In the genomic region with DNA sequence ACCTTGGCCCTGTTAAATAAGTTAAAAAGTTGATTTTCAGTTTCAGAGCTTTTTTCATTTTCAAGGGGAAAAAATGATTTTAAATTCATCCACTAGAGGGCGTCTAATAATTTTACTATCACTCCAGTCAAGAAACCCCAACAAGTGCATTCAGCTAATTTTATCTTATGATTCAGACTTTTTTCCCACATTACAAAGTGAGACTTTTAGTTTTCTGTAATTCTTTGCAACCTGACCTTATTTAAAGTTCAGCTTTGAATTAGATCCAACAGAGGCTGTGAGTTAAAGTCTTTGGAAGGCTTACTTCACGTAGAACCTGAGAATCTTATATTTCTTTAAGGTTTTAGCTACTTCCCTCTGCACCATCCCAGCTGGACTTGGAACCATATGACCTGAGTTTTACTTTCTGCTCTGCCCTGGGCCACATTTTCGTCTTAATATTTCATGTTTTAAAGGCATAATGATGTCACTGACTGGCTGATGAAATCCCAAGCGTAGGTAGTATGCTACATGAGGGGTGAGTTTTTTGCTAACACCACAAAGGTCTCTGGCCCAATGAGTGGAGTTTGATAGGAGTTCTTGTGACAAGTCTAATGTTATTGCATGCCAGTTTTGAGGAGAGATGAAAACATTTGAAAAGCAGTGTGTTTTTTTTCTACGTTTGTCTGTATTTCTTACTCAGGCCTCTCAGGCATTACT, we compare ENCODE assay signal across 2 cellular contexts.
TF ChIP-seq lines count a peak whose summit lies in the region.

No MANE protein-coding gene starts in this region.

TF ChIP-seq in SK-N-SH, 30 proteins besides CTCF, POLR2A, EP300 and RAD21:
- TF ChIP-seq SMC3 (IDR thresholded peaks at IDR 0.05; ENCODE audit: low read depth, low read length) (0 out of 2 replicates have a peak, but pooled peaks have one; percentile 17), TEAD4 (IDR thresholded peaks at IDR 0.05; ENCODE audit: borderline replicate concordance, insufficient read depth) (no peak)

TF ChIP-seq in SK-N-SH treated with all-trans-retinoic acid at 6 μM for 48 hours, 23 proteins besides CTCF, POLR2A, EP300 and RAD21:
- TF ChIP-seq GLIS3 (CRISPR knock-in tag; IDR thresholded peaks at IDR 0.05) (no peak), ZNF8 (CRISPR knock-in tag; IDR thresholded peaks at IDR 0.05) (no peak), RARB (CRISPR knock-in tag; IDR thresholded peaks at IDR 0.05) (no peak), ISL1 (CRISPR knock-in tag; IDR thresholded peaks at IDR 0.05) (no peak), TOX (CRISPR knock-in tag; IDR thresholded peaks at IDR 0.05; ENCODE audit: borderline replicate concordance) (no peak), SNAI2 (CRISPR knock-in tag; IDR thresholded peaks at IDR 0.05) (no peak)
- TF ChIP-seq, protein P1, sequence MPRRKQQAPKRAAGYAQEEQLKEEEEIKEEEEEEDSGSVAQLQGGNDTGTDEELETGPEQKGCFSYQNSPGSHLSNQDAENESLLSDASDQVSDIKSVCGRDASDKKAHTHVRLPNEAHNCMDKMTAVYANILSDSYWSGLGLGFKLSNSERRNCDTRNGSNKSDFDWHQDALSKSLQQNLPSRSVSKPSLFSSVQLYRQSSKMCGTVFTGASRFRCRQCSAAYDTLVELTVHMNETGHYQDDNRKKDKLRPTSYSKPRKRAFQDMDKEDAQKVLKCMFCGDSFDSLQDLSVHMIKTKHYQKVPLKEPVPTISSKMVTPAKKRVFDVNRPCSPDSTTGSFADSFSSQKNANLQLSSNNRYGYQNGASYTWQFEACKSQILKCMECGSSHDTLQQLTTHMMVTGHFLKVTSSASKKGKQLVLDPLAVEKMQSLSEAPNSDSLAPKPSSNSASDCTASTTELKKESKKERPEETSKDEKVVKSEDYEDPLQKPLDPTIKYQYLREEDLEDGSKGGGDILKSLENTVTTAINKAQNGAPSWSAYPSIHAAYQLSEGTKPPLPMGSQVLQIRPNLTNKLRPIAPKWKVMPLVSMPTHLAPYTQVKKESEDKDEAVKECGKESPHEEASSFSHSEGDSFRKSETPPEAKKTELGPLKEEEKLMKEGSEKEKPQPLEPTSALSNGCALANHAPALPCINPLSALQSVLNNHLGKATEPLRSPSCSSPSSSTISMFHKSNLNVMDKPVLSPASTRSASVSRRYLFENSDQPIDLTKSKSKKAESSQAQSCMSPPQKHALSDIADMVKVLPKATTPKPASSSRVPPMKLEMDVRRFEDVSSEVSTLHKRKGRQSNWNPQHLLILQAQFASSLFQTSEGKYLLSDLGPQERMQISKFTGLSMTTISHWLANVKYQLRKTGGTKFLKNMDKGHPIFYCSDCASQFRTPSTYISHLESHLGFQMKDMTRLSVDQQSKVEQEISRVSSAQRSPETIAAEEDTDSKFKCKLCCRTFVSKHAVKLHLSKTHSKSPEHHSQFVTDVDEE (CRISPR knock-in tag; IDR thresholded peaks at IDR 0.05), result no peak
- TF ChIP-seq, protein P2, sequence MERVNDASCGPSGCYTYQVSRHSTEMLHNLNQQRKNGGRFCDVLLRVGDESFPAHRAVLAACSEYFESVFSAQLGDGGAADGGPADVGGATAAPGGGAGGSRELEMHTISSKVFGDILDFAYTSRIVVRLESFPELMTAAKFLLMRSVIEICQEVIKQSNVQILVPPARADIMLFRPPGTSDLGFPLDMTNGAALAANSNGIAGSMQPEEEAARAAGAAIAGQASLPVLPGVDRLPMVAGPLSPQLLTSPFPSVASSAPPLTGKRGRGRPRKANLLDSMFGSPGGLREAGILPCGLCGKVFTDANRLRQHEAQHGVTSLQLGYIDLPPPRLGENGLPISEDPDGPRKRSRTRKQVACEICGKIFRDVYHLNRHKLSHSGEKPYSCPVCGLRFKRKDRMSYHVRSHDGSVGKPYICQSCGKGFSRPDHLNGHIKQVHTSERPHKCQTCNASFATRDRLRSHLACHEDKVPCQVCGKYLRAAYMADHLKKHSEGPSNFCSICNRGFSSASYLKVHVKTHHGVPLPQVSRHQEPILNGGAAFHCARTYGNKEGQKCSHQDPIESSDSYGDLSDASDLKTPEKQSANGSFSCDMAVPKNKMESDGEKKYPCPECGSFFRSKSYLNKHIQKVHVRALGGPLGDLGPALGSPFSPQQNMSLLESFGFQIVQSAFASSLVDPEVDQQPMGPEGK (CRISPR knock-in tag; IDR thresholded peaks at IDR 0.05; ENCODE audit: borderline replicate concordance), result no peak
